In genomic region chr11:102177974-102178631, GRCh38 we compare ENCODE assay signal across 1 cellular context.
TF ChIP-seq lines count a peak whose summit lies in the region.

No MANE protein-coding gene starts in this region.

TF ChIP-seq in HepG2, 621 proteins besides CTCF, POLR2A, EP300 and RAD21 (continued from another document and continues in another):
- no peak for TF ChIP-seq TFDP2 (CRISPR knock-in tag; IDR thresholded peaks at IDR 0.05)
- TF ChIP-seq MAFF (IDR thresholded peaks at IDR 0.05; ENCODE audit: low read depth, low read length), result 0 out of 2 replicates have a peak, but pooled peaks have one; percentile 0
- TF ChIP-seq MYC (CRISPR knock-in tag; IDR thresholded peaks at IDR 0.05; ENCODE audit: borderline replicate concordance), result no peak
- TF ChIP-seq ZSCAN31 (CRISPR knock-in tag; IDR thresholded peaks at IDR 0.05; ENCODE audit: low read depth), result no peak
- no peak for TF ChIP-seq MAF1 (CRISPR knock-in tag; IDR thresholded peaks at IDR 0.05; ENCODE audit: borderline replicate concordance)
- TF ChIP-seq KAT8 (CRISPR knock-in tag; IDR thresholded peaks at IDR 0.05), result 0 out of 2 replicates have a peak, but pooled peaks have one; percentile 13
- no peak for TF ChIP-seq ZNF121 (CRISPR knock-in tag; IDR thresholded peaks at IDR 0.05)
- TF ChIP-seq ZBTB44 (CRISPR knock-in tag; IDR thresholded peaks at IDR 0.05), result no peak
- TF ChIP-seq MLXIP (CRISPR knock-in tag; IDR thresholded peaks at IDR 0.05; ENCODE audit: borderline replicate concordance), result no peak
- TF ChIP-seq MYNN (CRISPR knock-in tag; IDR thresholded peaks at IDR 0.05; ENCODE audit: low read depth), result no peak
- no peak for TF ChIP-seq ZNF724P (CRISPR knock-in tag; IDR thresholded peaks at IDR 0.05; ENCODE audit: borderline replicate concordance)
- TF ChIP-seq ZNF709 (CRISPR knock-in tag; IDR thresholded peaks at IDR 0.05), result no peak
- TF ChIP-seq ZFP1 (CRISPR knock-in tag; IDR thresholded peaks at IDR 0.05), result no peak; the same call in 1 of the 2 replicates
- no peak for TF ChIP-seq ZNF264 (CRISPR knock-in tag; IDR thresholded peaks at IDR 0.05)
- TF ChIP-seq DDIT3 (CRISPR knock-in tag; IDR thresholded peaks at IDR 0.05), result no peak
- TF ChIP-seq ZBTB7B (CRISPR knock-in tag; IDR thresholded peaks at IDR 0.05), result no peak
- no peak for TF ChIP-seq TRIM24 (CRISPR knock-in tag; IDR thresholded peaks at IDR 0.05)
- 0 out of 2 replicates have a peak, but pooled peaks have one; percentile 27 for TF ChIP-seq HNF1B (CRISPR knock-in tag; IDR thresholded peaks at IDR 0.05)
- TF ChIP-seq MIER3 (CRISPR knock-in tag; IDR thresholded peaks at IDR 0.05; ENCODE audit: borderline replicate concordance), result peak; percentile 29; the same call in 1 of the 2 replicates
- no peak for TF ChIP-seq EZH2 (conservative IDR thresholded peaks at IDR 0.05; ENCODE audit: low read depth, low read length)
- TF ChIP-seq SYNCRIP (IDR thresholded peaks at IDR 0.05; ENCODE audit: insufficient read depth, low read depth, low read length), result no peak
- TF ChIP-seq ZKSCAN1 (IDR thresholded peaks at IDR 0.05; ENCODE audit: low read length), result 0 out of 2 replicates have a peak, but pooled peaks have one; percentile 38
- TF ChIP-seq ZNF276 (CRISPR knock-in tag; IDR thresholded peaks at IDR 0.05; ENCODE audit: low read depth), result no peak
- no peak for TF ChIP-seq SNRNP70 (IDR thresholded peaks at IDR 0.05; ENCODE audit: low read depth, low read length)
- TF ChIP-seq GTF2F1 (IDR thresholded peaks at IDR 0.05; ENCODE audit: low read length), result no peak
- TF ChIP-seq PBX3 (CRISPR knock-in tag; IDR thresholded peaks at IDR 0.05; ENCODE audit: borderline replicate concordance), result no peak
- 0 out of 2 replicates have a peak, but pooled peaks have one; percentile 53 for TF ChIP-seq NKX3-1 (CRISPR knock-in tag; IDR thresholded peaks at IDR 0.05)
- no peak for TF ChIP-seq POLR2AphosphoS5 (IDR thresholded peaks at IDR 0.05; ENCODE audit: low read depth, low read length)
- no peak for TF ChIP-seq E2F5 (CRISPR knock-in tag; conservative IDR thresholded peaks at IDR 0.05)
- TF ChIP-seq THRA (CRISPR knock-in tag; IDR thresholded peaks at IDR 0.05; ENCODE audit: borderline replicate concordance), result no peak
- no peak for TF ChIP-seq NFKB2 (CRISPR knock-in tag; IDR thresholded peaks at IDR 0.05; ENCODE audit: borderline replicate concordance)
- no peak for TF ChIP-seq ZNF598 (CRISPR knock-in tag; IDR thresholded peaks at IDR 0.05; ENCODE audit: borderline replicate concordance)
- TF ChIP-seq ZNF597 (CRISPR knock-in tag; IDR thresholded peaks at IDR 0.05), result no peak
- TF ChIP-seq ZNF737 (CRISPR knock-in tag; IDR thresholded peaks at IDR 0.05; ENCODE audit: borderline replicate concordance), result no peak
- no peak for TF ChIP-seq IRF9 (CRISPR knock-in tag; IDR thresholded peaks at IDR 0.05; ENCODE audit: borderline replicate concordance)
- TF ChIP-seq GATAD2A (CRISPR knock-in tag; IDR thresholded peaks at IDR 0.05), result peak; percentile 75
- no peak for TF ChIP-seq SETDB1 (CRISPR knock-in tag; IDR thresholded peaks at IDR 0.05; ENCODE audit: borderline replicate concordance)
- 0 out of 2 replicates have a peak, but pooled peaks have one; percentile 18 for TF ChIP-seq NCOA2 (CRISPR knock-in tag; IDR thresholded peaks at IDR 0.05)
- no peak for TF ChIP-seq WIZ (CRISPR knock-in tag; IDR thresholded peaks at IDR 0.05)
- no peak for TF ChIP-seq PLSCR1 (CRISPR knock-in tag; IDR thresholded peaks at IDR 0.05; ENCODE audit: borderline replicate concordance)
- TF ChIP-seq MTA1 (CRISPR knock-in tag; IDR thresholded peaks at IDR 0.05; ENCODE audit: borderline replicate concordance), result no peak
- no peak for TF ChIP-seq HOXA7 (CRISPR knock-in tag; IDR thresholded peaks at IDR 0.05)
- no peak for TF ChIP-seq ATAD3A (CRISPR knock-in tag; IDR thresholded peaks at IDR 0.05)
- TF ChIP-seq NONO (IDR thresholded peaks at IDR 0.05), result no peak
- no peak for TF ChIP-seq NONO (CRISPR knock-in tag; conservative IDR thresholded peaks at IDR 0.05)
- no peak for TF ChIP-seq TFDP1 (CRISPR knock-in tag; IDR thresholded peaks at IDR 0.05; ENCODE audit: borderline replicate concordance)
- TF ChIP-seq ZNF782 (CRISPR knock-in tag; IDR thresholded peaks at IDR 0.05; ENCODE audit: borderline replicate concordance), result no peak
- TF ChIP-seq ZNF883 (CRISPR knock-in tag; IDR thresholded peaks at IDR 0.05; ENCODE audit: not compliant biosample characterization), result no peak
- no peak for TF ChIP-seq STAG1 (CRISPR knock-in tag; IDR thresholded peaks at IDR 0.05)
- no peak for TF ChIP-seq ZNF138 (CRISPR knock-in tag; IDR thresholded peaks at IDR 0.05; ENCODE audit: low read depth)
